In the genomic region with DNA sequence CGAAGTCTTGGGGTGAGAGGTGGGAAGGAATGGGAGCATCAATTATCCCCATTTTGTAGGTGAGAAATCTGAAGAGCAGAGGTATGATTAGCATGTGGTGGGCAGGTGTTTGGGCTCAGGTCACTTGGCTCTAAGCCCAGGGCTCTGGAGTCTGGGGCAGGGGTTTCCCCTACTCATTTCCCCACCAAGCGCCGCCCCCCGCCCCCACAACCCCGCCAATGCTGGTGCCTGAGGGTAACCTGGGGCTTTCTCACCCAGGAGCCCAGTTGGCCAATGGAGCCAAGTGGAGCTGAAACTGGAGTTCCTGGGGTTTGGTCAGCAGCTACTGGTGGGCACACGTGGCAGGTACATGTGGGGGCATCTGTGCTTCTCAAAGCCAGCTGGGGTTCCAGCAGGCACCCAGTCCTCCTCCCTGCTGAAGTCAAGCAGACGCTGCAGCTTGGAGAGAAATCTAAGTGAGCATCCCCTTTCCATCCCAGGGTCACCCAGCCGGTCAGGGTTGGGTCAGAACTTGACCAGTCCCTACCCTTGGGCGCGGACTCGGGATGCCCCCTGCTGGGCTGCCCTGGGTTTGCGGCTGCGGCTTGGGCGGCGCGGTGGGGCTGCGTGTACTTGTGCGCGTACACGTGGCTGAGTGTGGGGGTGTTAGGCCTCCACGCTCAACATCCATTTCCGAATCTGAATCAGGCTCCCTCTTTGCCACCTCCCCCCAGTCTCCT, we compare ENCODE assay signal across 1 cellular context.
TF ChIP-seq lines count a peak whose summit lies in the region.

No MANE protein-coding gene starts in this region.

TF ChIP-seq in K562, 482 proteins besides CTCF, POLR2A, EP300 and RAD21 (continued from another document and continues in another):
- TF ChIP-seq SIN3A (IDR thresholded peaks at IDR 0.05; ENCODE audit: borderline replicate concordance in 2 of 2, control insufficient read depth in 1 of 2, low read depth in 2 of 2, low read length in 2 of 2) (0 out of 4 replicates have a peak, but pooled peaks of 1 of the 2 experiments have one; percentile 31), CC2D1A (IDR thresholded peaks at IDR 0.05) (0 out of 2 replicates have a peak, but pooled peaks have one; percentile 18), ZNF57 (CRISPR knock-in tag; IDR thresholded peaks at IDR 0.05) (no peak), CTCFL (IDR thresholded peaks at IDR 0.05; ENCODE audit: borderline replicate concordance, insufficient read depth, low read depth, low read length, poor library complexity, severe bottlenecking) (peak; percentile 71), CREB1 (IDR thresholded peaks at IDR 0.05) (peak; percentile 37), CREB1 (CRISPR knock-in tag; IDR thresholded peaks at IDR 0.05) (peak; percentile 28; the same call in 1 of the 2 replicates), MBD2 (IDR thresholded peaks at IDR 0.05; ENCODE audit: borderline replicate concordance, low read depth) (no peak), NFXL1 (CRISPR knock-in tag; IDR thresholded peaks at IDR 0.05) (no peak), CBX1 (IDR thresholded peaks at IDR 0.05; ENCODE audit: low read depth) (no peak), KHSRP (IDR thresholded peaks at IDR 0.05) (no peak), NCOR1 (IDR thresholded peaks at IDR 0.05) (no peak), ZNF75A (CRISPR knock-in tag; IDR thresholded peaks at IDR 0.05) (no peak), EGR1 (conservative IDR thresholded peaks at IDR 0.05) (peak; percentile 34), GABPB1 (CRISPR knock-in tag; IDR thresholded peaks at IDR 0.05) (0 out of 2 replicates have a peak, but pooled peaks have one; percentile 47), ZBTB7A (IDR thresholded peaks at IDR 0.05; ENCODE audit: borderline replicate concordance, control insufficient read depth, low read depth, low read length) (peak; percentile 31; the same call in 1 of the 2 replicates), EP400 (IDR thresholded peaks at IDR 0.05) (peak; percentile 51; the same call in 1 of the 2 replicates), NRF1 (conservative IDR thresholded peaks at IDR 0.05 in 1 of 2, IDR thresholded peaks at IDR 0.05 in 1 of 2) (peak in 1 of 2 experiments; percentile 27; a peak in 1 of 4 replicates), POLR2G (IDR thresholded peaks at IDR 0.05; ENCODE audit: low read depth, low read length) (no peak), ATF1 (CRISPR knock-in tag; IDR thresholded peaks at IDR 0.05) (no peak), ATF1 (tag; IDR thresholded peaks at IDR 0.05) (no peak), SMC3 (conservative IDR thresholded peaks at IDR 0.05; ENCODE audit: insufficient read depth, low read depth, low read length) (peak; percentile 47; the same call in 1 of the 2 replicates), TFE3 (CRISPR knock-in tag; IDR thresholded peaks at IDR 0.05) (no peak), PHF21A (IDR thresholded peaks at IDR 0.05; ENCODE audit: borderline replicate concordance, low read depth) (no peak), MTA3 (IDR thresholded peaks at IDR 0.05; ENCODE audit: borderline replicate concordance) (0 out of 2 replicates have a peak, but pooled peaks have one; percentile 36), ZNF232 (CRISPR knock-in tag; IDR thresholded peaks at IDR 0.05) (no peak), MAZ (CRISPR knock-in tag; conservative IDR thresholded peaks at IDR 0.05 in 1 of 2, IDR thresholded peaks at IDR 0.05 in 1 of 2) (0 out of 4 replicates have a peak, but pooled peaks of 1 of the 2 experiments have one; percentile 34), FOXP1 (CRISPR knock-in tag; IDR thresholded peaks at IDR 0.05) (0 out of 2 replicates have a peak, but pooled peaks have one; percentile 38), DIDO1 (tag; IDR thresholded peaks at IDR 0.05; ENCODE audit: low read depth) (no peak), NFE2 (IDR thresholded peaks at IDR 0.05; ENCODE audit: low read depth) (no peak), ZNF274 (IDR thresholded peaks at IDR 0.05; ENCODE audit: borderline replicate concordance, low read depth, low read length) (no peak), RBM39 (optimal IDR thresholded peaks at IDR 0.05; ENCODE audit: low read depth, low read length) (no peak), MYC (IDR thresholded peaks at IDR 0.05; ENCODE audit: low read depth, low read length) (peak; percentile 82), MYC (CRISPR knock-in tag; IDR thresholded peaks at IDR 0.05; ENCODE audit: borderline replicate concordance, low read depth) (no peak), RBFOX2 (IDR thresholded peaks at IDR 0.05; ENCODE audit: low read depth, low read length) (0 out of 2 replicates have a peak, but pooled peaks have one; percentile 38), TEAD2 (tag; IDR thresholded peaks at IDR 0.05) (no peak), ZNF212 (CRISPR knock-in tag; IDR thresholded peaks at IDR 0.05) (no peak), ESRRA (IDR thresholded peaks at IDR 0.05; ENCODE audit: borderline replicate concordance, low read depth) (0 out of 2 replicates have a peak, but pooled peaks have one; percentile 56), ZBTB1 (CRISPR knock-in tag; IDR thresholded peaks at IDR 0.05; ENCODE audit: borderline replicate concordance, low read depth) (peak; percentile 69; the same call in 1 of the 2 replicates), SETDB1 (IDR thresholded peaks at IDR 0.05; ENCODE audit: low read length) (no peak), ZNF217 (CRISPR knock-in tag; IDR thresholded peaks at IDR 0.05) (no peak)
- TF ChIP-seq, protein P1, sequence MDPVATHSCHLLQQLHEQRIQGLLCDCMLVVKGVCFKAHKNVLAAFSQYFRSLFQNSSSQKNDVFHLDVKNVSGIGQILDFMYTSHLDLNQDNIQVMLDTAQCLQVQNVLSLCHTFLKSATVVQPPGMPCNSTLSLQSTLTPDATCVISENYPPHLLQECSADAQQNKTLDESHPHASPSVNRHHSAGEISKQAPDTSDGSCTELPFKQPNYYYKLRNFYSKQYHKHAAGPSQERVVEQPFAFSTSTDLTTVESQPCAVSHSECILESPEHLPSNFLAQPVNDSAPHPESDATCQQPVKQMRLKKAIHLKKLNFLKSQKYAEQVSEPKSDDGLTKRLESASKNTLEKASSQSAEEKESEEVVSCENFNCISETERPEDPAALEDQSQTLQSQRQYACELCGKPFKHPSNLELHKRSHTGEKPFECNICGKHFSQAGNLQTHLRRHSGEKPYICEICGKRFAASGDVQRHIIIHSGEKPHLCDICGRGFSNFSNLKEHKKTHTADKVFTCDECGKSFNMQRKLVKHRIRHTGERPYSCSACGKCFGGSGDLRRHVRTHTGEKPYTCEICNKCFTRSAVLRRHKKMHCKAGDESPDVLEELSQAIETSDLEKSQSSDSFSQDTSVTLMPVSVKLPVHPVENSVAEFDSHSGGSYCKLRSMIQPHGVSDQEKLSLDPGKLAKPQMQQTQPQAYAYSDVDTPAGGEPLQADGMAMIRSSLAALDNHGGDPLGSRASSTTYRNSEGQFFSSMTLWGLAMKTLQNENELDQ (CRISPR knock-in tag; IDR thresholded peaks at IDR 0.05; ENCODE audit: borderline replicate concordance): no peak
- TF ChIP-seq, protein P2, sequence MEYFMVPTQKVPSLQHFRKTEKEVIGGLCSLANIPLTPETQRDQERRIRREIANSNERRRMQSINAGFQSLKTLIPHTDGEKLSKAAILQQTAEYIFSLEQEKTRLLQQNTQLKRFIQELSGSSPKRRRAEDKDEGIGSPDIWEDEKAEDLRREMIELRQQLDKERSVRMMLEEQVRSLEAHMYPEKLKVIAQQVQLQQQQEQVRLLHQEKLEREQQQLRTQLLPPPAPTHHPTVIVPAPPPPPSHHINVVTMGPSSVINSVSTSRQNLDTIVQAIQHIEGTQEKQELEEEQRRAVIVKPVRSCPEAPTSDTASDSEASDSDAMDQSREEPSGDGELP (CRISPR knock-in tag; IDR thresholded peaks at IDR 0.05; ENCODE audit: borderline replicate concordance): peak; percentile 50; the same call in 1 of the 2 replicates
- TF ChIP-seq, protein P3, sequence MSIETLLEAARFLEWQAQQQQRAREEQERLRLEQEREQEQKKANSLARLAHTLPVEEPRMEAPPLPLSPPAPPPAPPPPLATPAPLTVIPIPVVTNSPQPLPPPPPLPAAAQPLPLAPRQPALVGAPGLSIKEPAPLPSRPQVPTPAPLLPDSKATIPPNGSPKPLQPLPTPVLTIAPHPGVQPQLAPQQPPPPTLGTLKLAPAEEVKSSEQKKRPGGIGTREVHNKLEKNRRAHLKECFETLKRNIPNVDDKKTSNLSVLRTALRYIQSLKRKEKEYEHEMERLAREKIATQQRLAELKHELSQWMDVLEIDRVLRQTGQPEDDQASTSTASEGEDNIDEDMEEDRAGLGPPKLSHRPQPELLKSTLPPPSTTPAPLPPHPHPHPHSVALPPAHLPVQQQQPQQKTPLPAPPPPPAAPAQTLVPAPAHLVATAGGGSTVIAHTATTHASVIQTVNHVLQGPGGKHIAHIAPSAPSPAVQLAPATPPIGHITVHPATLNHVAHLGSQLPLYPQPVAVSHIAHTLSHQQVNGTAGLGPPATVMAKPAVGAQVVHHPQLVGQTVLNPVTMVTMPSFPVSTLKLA (conservative IDR thresholded peaks at IDR 0.05): peak in 1 of 2 experiments; percentile 72; a peak in 3 of 4 replicates
- TF ChIP-seq, protein P4, sequence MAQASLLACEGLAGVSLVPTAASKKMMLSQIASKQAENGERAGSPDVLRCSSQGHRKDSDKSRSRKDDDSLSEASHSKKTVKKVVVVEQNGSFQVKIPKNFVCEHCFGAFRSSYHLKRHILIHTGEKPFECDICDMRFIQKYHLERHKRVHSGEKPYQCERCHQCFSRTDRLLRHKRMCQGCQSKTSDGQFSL (CRISPR knock-in tag; IDR thresholded peaks at IDR 0.05): peak; percentile 99
- TF ChIP-seq, protein P4 (tag; IDR thresholded peaks at IDR 0.05): peak in 1 of 2 experiments; percentile 78; a peak in 2 of 4 replicates
- TF ChIP-seq, protein P5, sequence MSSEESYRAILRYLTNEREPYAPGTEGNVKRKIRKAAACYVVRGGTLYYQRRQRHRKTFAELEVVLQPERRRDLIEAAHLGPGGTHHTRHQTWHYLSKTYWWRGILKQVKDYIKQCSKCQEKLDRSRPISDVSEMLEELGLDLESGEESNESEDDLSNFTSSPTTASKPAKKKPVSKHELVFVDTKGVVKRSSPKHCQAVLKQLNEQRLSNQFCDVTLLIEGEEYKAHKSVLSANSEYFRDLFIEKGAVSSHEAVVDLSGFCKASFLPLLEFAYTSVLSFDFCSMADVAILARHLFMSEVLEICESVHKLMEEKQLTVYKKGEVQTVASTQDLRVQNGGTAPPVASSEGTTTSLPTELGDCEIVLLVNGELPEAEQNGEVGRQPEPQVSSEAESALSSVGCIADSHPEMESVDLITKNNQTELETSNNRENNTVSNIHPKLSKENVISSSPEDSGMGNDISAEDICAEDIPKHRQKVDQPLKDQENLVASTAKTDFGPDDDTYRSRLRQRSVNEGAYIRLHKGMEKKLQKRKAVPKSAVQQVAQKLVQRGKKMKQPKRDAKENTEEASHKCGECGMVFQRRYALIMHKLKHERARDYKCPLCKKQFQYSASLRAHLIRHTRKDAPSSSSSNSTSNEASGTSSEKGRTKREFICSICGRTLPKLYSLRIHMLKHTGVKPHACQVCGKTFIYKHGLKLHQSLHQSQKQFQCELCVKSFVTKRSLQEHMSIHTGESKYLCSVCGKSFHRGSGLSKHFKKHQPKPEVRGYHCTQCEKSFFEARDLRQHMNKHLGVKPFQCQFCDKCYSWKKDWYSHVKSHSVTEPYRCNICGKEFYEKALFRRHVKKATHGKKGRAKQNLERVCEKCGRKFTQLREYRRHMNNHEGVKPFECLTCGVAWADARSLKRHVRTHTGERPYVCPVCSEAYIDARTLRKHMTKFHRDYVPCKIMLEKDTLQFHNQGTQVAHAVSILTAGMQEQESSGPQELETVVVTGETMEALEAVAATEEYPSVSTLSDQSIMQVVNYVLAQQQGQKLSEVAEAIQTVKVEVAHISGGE (CRISPR knock-in tag; IDR thresholded peaks at IDR 0.05): no peak
- TF ChIP-seq, protein P6, sequence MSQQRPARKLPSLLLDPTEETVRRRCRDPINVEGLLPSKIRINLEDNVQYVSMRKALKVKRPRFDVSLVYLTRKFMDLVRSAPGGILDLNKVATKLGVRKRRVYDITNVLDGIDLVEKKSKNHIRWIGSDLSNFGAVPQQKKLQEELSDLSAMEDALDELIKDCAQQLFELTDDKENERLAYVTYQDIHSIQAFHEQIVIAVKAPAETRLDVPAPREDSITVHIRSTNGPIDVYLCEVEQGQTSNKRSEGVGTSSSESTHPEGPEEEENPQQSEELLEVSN (IDR thresholded peaks at IDR 0.05; ENCODE audit: borderline replicate concordance in 1 of 2, extremely low read depth in 1 of 2, insufficient read depth in 1 of 2, insufficient read length in 1 of 2, low read depth in 1 of 2, low read length in 1 of 2, poor library complexity in 1 of 2, severe bottlenecking in 1 of 2): peak in 1 of 2 experiments; percentile 80
